Comparison of ENCODE assay signal across 16 cellular contexts in the genomic region with DNA sequence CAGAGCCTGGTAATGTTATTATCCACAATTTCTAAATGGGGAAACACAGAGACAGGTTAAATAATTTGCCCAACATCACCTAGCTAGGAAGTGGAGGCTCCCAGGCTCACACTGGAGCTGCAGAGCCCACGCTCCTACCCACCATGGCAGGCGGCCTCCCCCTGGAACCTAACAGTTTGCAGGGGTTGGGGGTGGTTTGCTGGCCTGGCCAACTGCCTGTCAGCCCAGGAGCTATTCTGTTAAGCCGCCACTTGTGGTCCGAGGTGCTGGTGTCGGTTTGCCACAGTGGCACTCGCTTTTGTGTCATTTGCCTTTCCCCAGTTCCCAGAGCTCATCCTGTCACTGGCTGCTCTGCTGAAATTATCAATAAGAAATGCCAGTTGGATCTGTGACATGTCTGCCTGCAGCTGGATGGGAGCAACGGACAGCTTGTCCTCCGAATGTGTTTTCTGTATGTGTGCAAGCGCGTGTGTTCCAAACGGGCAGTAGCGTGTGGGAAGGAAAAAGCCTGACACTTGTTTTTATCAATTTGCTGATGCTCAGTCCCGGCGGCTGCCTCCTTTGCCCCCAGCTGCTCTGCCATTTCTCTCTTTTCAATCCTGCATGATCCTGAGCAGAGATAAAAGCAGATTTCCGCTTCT. TPM values are rescaled to one million over a fixed set of nuclear protein-coding genes. Genes with fewer than 3 reads are reported as not detected.
DNase-seq lines count a peak whose midpoint lies in the region; ATAC-seq, FAIRE-seq and TF ChIP-seq lines count a peak whose summit lies in the region.
"Had no signal": no experiment of that assay in that cellular context is flagged by ENCODE, and none has a peak within 500 bp of the region (broad histone marks: within the 10 kb centered on the region; RNA-seq: fewer than 3 reads in every experiment).

No MANE protein-coding gene starts in this region.

- H3K36me3 ChIP-seq in kidney (ENCODE audit: control insufficient read depth in 1 of 2, insufficient read depth in 2 of 2, low read length in 2 of 2) (no peaks in the 10 kb centered on the region), Caco-2 (ENCODE audit: control insufficient read depth, insufficient read depth, low read length) (no peaks in the 10 kb centered on the region)
- H3K36me3 ChIP-seq: HAP-1, sigmoid colon had no signal

- no peaks in the 10 kb centered on the region for H3K27me3 Mint-ChIP-seq in chondrocyte (ENCODE audit: low read depth)
- H3K27me3 Mint-ChIP-seq in Caco-2 (ENCODE audit: insufficient read depth, unreplicated experiment), result no peaks in the 10 kb centered on the region
- peaks cover 23% of the 10 kb centered on the region for H3K27me3 Mint-ChIP-seq in stimulated activated naive CD8-positive, alpha-beta T cell treated with anti-CD3 and anti-CD28 coated beads, Interleukin-15, amount 100 ng/mL, for 72 hours

- H3K27me3 ChIP-seq in Caco-2 (replicated peaks; ENCODE audit: control insufficient read depth, insufficient read depth, low read length), result no peaks in the 10 kb centered on the region

- peaks cover 19% of the 10 kb centered on the region for H3K4me1 Mint-ChIP-seq in chondrocyte (ENCODE audit: low read depth)
- peaks cover 8% of the 10 kb centered on the region for H3K4me1 Mint-ChIP-seq in Caco-2 (ENCODE audit: low read depth, unreplicated experiment)
- H3K4me1 Mint-ChIP-seq in stimulated activated naive CD8-positive, alpha-beta T cell treated with anti-CD3 and anti-CD28 coated beads, Interleukin-15, amount 100 ng/mL, for 72 hours, result peaks cover 15% of the 10 kb centered on the region

- H3K9me3 ChIP-seq in kidney (ENCODE audit: control insufficient read depth in 1 of 2, low read length in 2 of 2) (no peaks in the 10 kb centered on the region), Caco-2 (no peaks in the 10 kb centered on the region)
- H3K9me3 ChIP-seq: HAP-1, sigmoid colon had no signal

- peaks cover 20 to 37% of the 10 kb centered on the region in 2 donors for H3K4me1 ChIP-seq in kidney (ENCODE audit: control insufficient read depth in 1 of 2, insufficient read depth in 1 of 2, low read depth in 1 of 2, low read length in 2 of 2)
- peaks cover 9% of the 10 kb centered on the region for H3K4me1 ChIP-seq in Caco-2

- DNase-seq in NCI-H1092 (lab: John Stamatoyannopoulos, UW) (peak; percentile 15), chondrocyte (ENCODE audit: low spot score) (peak; percentile 55), kidney (peak; percentile 56), putamen (ENCODE audit: low spot score) (peak; percentile 74), GM20000 (ENCODE audit: low spot score) (no peak), Caco-2 (no peak), NCI-H187 (lab: John Stamatoyannopoulos, UW) (no peak)
- no peak for DNase-seq in stimulated activated naive CD8-positive, alpha-beta T cell treated with anti-CD3 and anti-CD28 coated beads, Interleukin-15, amount 100 ng/mL, for 72 hours
- DNase-seq: activated CD4-positive, alpha-beta memory T cell treated with anti-CD3 and anti-CD28 coated beads, Interleukin-2, amount 10 ng/mL, durations not matched to agents 7 days and 5 days; activated effector memory CD4-positive, alpha-beta T cell treated with Interleukin-2 at 50 U/mL for 16 hours; CD4-positive, CD25-positive, alpha-beta regulatory T cell; NCI-H1048; NCI-H510A treated with DMSO at 0.1 percent for 48 hours; sigmoid colon had no signal

- intact Hi-C loops in kidney (cut with DNase I), result no loop called here
- intact Hi-C loops in Caco-2 (cut with micrococcal nuclease; ENCODE audit: unreplicated experiment), result no loop called here

- POLR2A ChIA-PET in Caco-2 (lab: Charles Lee), result no interaction called here

- H3K27ac ChIP-seq in kidney (ENCODE audit: low read depth in 2 of 2, low read length in 2 of 2), result no peak overlapping the region

- no peak for FAIRE-seq in kidney (lab: Jason Lieb, UNC)
- FAIRE-seq: endometrium had no signal

- ATAC-seq in stimulated activated naive CD8-positive, alpha-beta T cell treated with anti-CD3 and anti-CD28 coated beads, Interleukin-15, amount 100 ng/mL, for 72 hours, result no peak

- H3K27ac Mint-ChIP-seq in chondrocyte (ENCODE audit: unreplicated experiment) (no peak overlapping the region), Caco-2 (ENCODE audit: unreplicated experiment) (no peak overlapping the region)
- no peak overlapping the region for H3K27ac Mint-ChIP-seq in stimulated activated naive CD8-positive, alpha-beta T cell treated with anti-CD3 and anti-CD28 coated beads, Interleukin-15, amount 100 ng/mL, for 72 hours
- H3K27ac Mint-ChIP-seq: activated CD4-positive, alpha-beta memory T cell treated with anti-CD3 and anti-CD28 coated beads, Interleukin-2, amount 10 ng/mL, durations not matched to agents 7 days and 5 days had no signal

- H3K9me3 Mint-ChIP-seq in chondrocyte (ENCODE audit: low read depth), result no peaks in the 10 kb centered on the region
- no peaks in the 10 kb centered on the region for H3K9me3 Mint-ChIP-seq in Caco-2 (ENCODE audit: unreplicated experiment)
- no peaks in the 10 kb centered on the region for H3K9me3 Mint-ChIP-seq in stimulated activated naive CD8-positive, alpha-beta T cell treated with anti-CD3 and anti-CD28 coated beads, Interleukin-15, amount 100 ng/mL, for 72 hours
- H3K9me3 Mint-ChIP-seq: activated CD4-positive, alpha-beta memory T cell treated with anti-CD3 and anti-CD28 coated beads, Interleukin-2, amount 10 ng/mL, durations not matched to agents 7 days and 5 days had no signal

- H3K4me3 ChIP-seq in kidney (ENCODE audit: low read length in 2 of 2), result no peak overlapping the region
- no peak overlapping the region for H3K4me3 ChIP-seq in Caco-2 (ENCODE audit: low read depth, low read length)
- H3K4me3 ChIP-seq: HAP-1, sigmoid colon had no signal

- no peak overlapping the region for H3K4me3 Mint-ChIP-seq in chondrocyte (ENCODE audit: unreplicated experiment)
- H3K4me3 Mint-ChIP-seq in Caco-2 (ENCODE audit: unreplicated experiment), result no peak overlapping the region
- H3K4me3 Mint-ChIP-seq in stimulated activated naive CD8-positive, alpha-beta T cell treated with anti-CD3 and anti-CD28 coated beads, Interleukin-15, amount 100 ng/mL, for 72 hours, result no peak overlapping the region
- H3K4me3 Mint-ChIP-seq: activated CD4-positive, alpha-beta memory T cell treated with anti-CD3 and anti-CD28 coated beads, Interleukin-2, amount 10 ng/mL, durations not matched to agents 7 days and 5 days; CD4-positive, CD25-positive, alpha-beta regulatory T cell had no signal

- H3K36me3 Mint-ChIP-seq in chondrocyte (ENCODE audit: low read depth) (no peaks in the 10 kb centered on the region), Caco-2 (ENCODE audit: insufficient read depth, unreplicated experiment) (peaks cover 5% of the 10 kb centered on the region)
- H3K36me3 Mint-ChIP-seq: CD4-positive, CD25-positive, alpha-beta regulatory T cell had no signal

- no peak for TF ChIP-seq CTCF in chondrocyte (IDR thresholded peaks at IDR 0.05)
- no peak for TF ChIP-seq CTCF in kidney (IDR thresholded peaks at IDR 0.05; ENCODE audit: borderline replicate concordance, extremely low read depth, insufficient read depth)
- TF ChIP-seq CTCF in GM20000 (IDR thresholded peaks at IDR 0.05; ENCODE audit: extremely low read depth, missing control alignments), result no peak
- no peak for TF ChIP-seq CTCF in Caco-2 (IDR thresholded peaks at IDR 0.05; ENCODE audit: insufficient read depth in 1 of 2, low read depth in 1 of 2, low read length in 1 of 2, severe bottlenecking in 1 of 2, unreplicated experiment in 1 of 2)

- no TSS peak for BruUV-seq in Caco-2 (replicated peaks; lab: Mats Ljungman, UMichigan)

- CTCF ChIA-PET in Caco-2 (lab: Charles Lee), result no interaction called here

- H3K9ac ChIP-seq in kidney (ENCODE audit: low read length in 2 of 2), result no peak overlapping the region

RNA-seq across cellular contexts. Expression of a gene that starts 3.8 kb away (rescaled TPM):
- total RNA-seq in chondrocyte (0.55 to 1.0 TPM (median 0.92 TPM) in 3 replicates), kidney (2.2 TPM), Caco-2 (2022) (not detected in 2 replicates)
- not detected for polyA plus RNA-seq in kidney (ENCODE audit: insufficient read depth, low read depth, low replicate concordance)
- total RNA-seq: activated CD4-positive, alpha-beta memory T cell treated with anti-CD3 and anti-CD28 coated beads, Interleukin-2, amount 10 ng/mL, durations not matched to agents 7 days and 5 days; CD4-positive, CD25-positive, alpha-beta regulatory T cell had no signal

RNA-seq across cellular contexts. Expression of a gene that starts 6.1 kb away (rescaled TPM):
- total RNA-seq in chondrocyte (0.48 to 5.4 TPM (median 4.6 TPM) in 3 replicates), kidney (12.6 TPM), Caco-2 (2022) (0.32 and 1.0 TPM in 2 replicates)
- polyA plus RNA-seq in kidney (ENCODE audit: insufficient read depth, low read depth, low replicate concordance), result 6.7 TPM
- total RNA-seq: activated CD4-positive, alpha-beta memory T cell treated with anti-CD3 and anti-CD28 coated beads, Interleukin-2, amount 10 ng/mL, durations not matched to agents 7 days and 5 days; CD4-positive, CD25-positive, alpha-beta regulatory T cell had no signal
- polyA plus RNA-seq: CD4-positive, CD25-positive, alpha-beta regulatory T cell had no signal

RNA-seq across cellular contexts. Expression of a gene that starts 42.1 kb away (rescaled TPM):
- 1.5 to 3.0 TPM (median 2.8 TPM) in 3 replicates for total RNA-seq in chondrocyte
- 28.6 TPM for total RNA-seq in kidney
- polyA plus RNA-seq in kidney (ENCODE audit: insufficient read depth, low read depth, low replicate concordance), result 6.5 TPM
- total RNA-seq in Caco-2 (2022), result 0.77 and 2.5 TPM in 2 replicates

RNA-seq across cellular contexts. Expression of a gene that starts 42.4 kb away (rescaled TPM):
- total RNA-seq in chondrocyte (4.7 to 5.4 TPM (median 4.9 TPM) in 3 replicates), kidney (58.6 TPM), Caco-2 (2022) (33.8 and 37.2 TPM in 2 replicates)
- polyA plus RNA-seq in kidney (ENCODE audit: insufficient read depth, low read depth, low replicate concordance), result 6.8 TPM

Comparison
In these comparisons a context has a peak if more than half of its experiments do, and no peak if none do; other contexts are left out.
1. DNase-seq: peak in NCI-H1092 (single experiment), chondrocyte (single experiment), kidney (single experiment) and putamen (single experiment); none in GM20000 (single experiment), Caco-2 (0 of 2), stimulated activated naive CD8-positive, alpha-beta T cell treated with anti-CD3 and anti-CD28 coated beads, Interleukin-15, amount 100 ng/mL, for 72 hours (0 of 2) and NCI-H187 (0 of 2).